24 cellular contexts compared by ENCODE assay signal in the genomic region with DNA sequence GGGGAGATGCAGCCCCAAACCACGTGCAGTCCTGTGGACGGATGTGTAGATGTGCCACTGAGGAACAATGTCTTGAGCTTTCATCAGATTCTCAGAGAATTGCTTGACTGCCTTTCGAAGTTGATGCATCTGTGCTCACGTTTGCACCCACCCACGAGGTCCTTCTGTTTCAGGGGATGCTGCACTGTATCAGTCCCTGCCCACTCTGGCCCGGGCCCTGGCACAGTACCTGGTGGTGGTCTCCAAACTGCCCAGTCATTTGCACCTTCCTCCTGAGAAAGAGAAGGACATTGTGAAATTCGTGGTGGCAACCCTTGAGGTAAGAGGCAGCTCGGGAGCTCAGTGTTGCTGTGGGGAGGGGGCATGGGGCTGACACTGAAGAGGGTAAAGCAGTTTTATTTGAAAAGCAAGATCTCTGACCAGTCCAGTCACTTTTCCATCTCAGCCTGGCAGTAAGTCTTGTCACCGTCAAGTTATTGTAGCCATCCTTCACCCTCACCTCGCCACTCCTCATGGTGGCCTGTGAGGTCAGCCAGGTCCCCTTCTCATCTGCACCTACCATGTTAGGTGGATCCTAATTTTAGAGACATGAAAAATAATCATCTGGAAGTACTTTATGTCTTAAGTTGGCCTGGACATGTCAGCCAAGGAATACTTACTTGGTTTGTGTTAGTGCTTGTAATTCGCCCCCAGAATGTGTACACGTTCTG. TPM values are rescaled to one million over a fixed set of nuclear protein-coding genes. Genes with fewer than 3 reads are reported as not detected.
"Had no signal": no experiment of that assay in that cellular context is flagged by ENCODE, and none has a peak within 500 bp of the region (broad histone marks: within the 10 kb centered on the region; RNA-seq: fewer than 3 reads in every experiment).

No MANE protein-coding gene starts in this region.

- H3K4me1 ChIP-seq: prostate gland, right atrium auricular region, sigmoid colon, thyroid gland had no signal

- H3K4me3 Mint-ChIP-seq: effector memory CD8-positive, alpha-beta T cell; immature natural killer cell; naive thymus-derived CD4-positive, alpha-beta T cell; stimulated activated effector memory CD8-positive, alpha-beta T cell treated with anti-CD3 and anti-CD28 coated beads, Interleukin-12 subunit alpha, Interleukin-12 subunit beta, amount 100 ng/mL, for 72 hours had no signal

- DNase-seq: cortex of kidney; effector memory CD8-positive, alpha-beta T cell; erythroblast; esophagus squamous epithelium; foreskin melanocyte; hypothalamus; immature natural killer cell; islet precursor cell; mesenchymal stem cell; midbrain; naive thymus-derived CD4-positive, alpha-beta T cell; stimulated activated CD4-positive, alpha-beta T cell treated with anti-CD3 and anti-CD28 coated beads, Interleukin-2, amount 100 ng/mL, for 24 hours; stimulated activated CD4-positive, alpha-beta T cell treated with anti-CD3 and anti-CD28 coated beads, Interleukin-4, amount 100 ng/mL, for 24 hours; stimulated activated naive CD4-positive, alpha-beta T cell treated with Interleukin-2 at 50 U/mL for 16 hours; stomach; thyroid gland; trophoblast cell had no signal

- H3K9me3 Mint-ChIP-seq: effector memory CD8-positive, alpha-beta T cell; immature natural killer cell; naive thymus-derived CD4-positive, alpha-beta T cell; stimulated activated effector memory CD8-positive, alpha-beta T cell treated with anti-CD3 and anti-CD28 coated beads, Interleukin-12 subunit alpha, Interleukin-12 subunit beta, amount 100 ng/mL, for 72 hours had no signal

- H3K4me1 Mint-ChIP-seq: stimulated activated effector memory CD8-positive, alpha-beta T cell treated with anti-CD3 and anti-CD28 coated beads, Interleukin-12 subunit alpha, Interleukin-12 subunit beta, amount 100 ng/mL, for 72 hours had no signal

- H3K4me3 ChIP-seq: esophagus squamous epithelium, prostate gland, right atrium auricular region, sigmoid colon, stomach, thyroid gland, vagina had no signal

- H3K27ac ChIP-seq: esophagus squamous epithelium, neutrophil, parathyroid adenoma, prostate gland, right atrium auricular region, sigmoid colon, stomach, thyroid gland, vagina had no signal

- H2AFZ ChIP-seq: parathyroid adenoma had no signal

- ATAC-seq: effector memory CD8-positive, alpha-beta T cell; naive thymus-derived CD4-positive, alpha-beta T cell; stimulated activated effector memory CD8-positive, alpha-beta T cell treated with anti-CD3 and anti-CD28 coated beads, Interleukin-12 subunit alpha, Interleukin-12 subunit beta, amount 100 ng/mL, for 72 hours had no signal

- H3K9me3 ChIP-seq: esophagus squamous epithelium, neutrophil, prostate gland, right atrium auricular region, sigmoid colon, stomach, thyroid gland, vagina had no signal

- H3K79me2 ChIP-seq: parathyroid adenoma had no signal

- H3K27me3 Mint-ChIP-seq: effector memory CD8-positive, alpha-beta T cell; naive thymus-derived CD4-positive, alpha-beta T cell had no signal

- H3K27me3 ChIP-seq: esophagus squamous epithelium, neutrophil, right atrium auricular region, sigmoid colon, stomach, thyroid gland, vagina had no signal

RNA-seq across cellular contexts. Expression of a gene that starts 36.4 kb away (rescaled TPM):
- total RNA-seq: right atrium auricular region had no signal
